26 cellular contexts compared by ENCODE assay signal in genomic region chr7:15954671-15955354, GRCh38.
"Had no signal": no experiment of that assay in that cellular context is flagged by ENCODE, and none has a peak within 500 bp of the region (broad histone marks: within the 10 kb centered on the region; RNA-seq: fewer than 3 reads in every experiment).

No MANE protein-coding gene starts in this region.

- H3K9me3 ChIP-seq: ascending aorta, esophagus muscularis mucosa, gastrocnemius medialis, lower lobe of right lung, sigmoid colon, upper lobe of right lung had no signal

- H3K4me3 ChIP-seq: ascending aorta, esophagus muscularis mucosa, gastrocnemius medialis, lower lobe of right lung, sigmoid colon, upper lobe of right lung had no signal

- H3K4me1 ChIP-seq: ascending aorta, esophagus muscularis mucosa, gastrocnemius medialis, lower lobe of right lung, sigmoid colon, upper lobe of right lung had no signal

- DNase-seq: activated CD4-positive, alpha-beta T cell treated with anti-CD3 and anti-CD28 coated beads for 48 hours; activated CD4-positive, alpha-beta T cell treated with anti-CD3 and anti-CD28 coated beads, Interleukin-2, amount 50 U/mL, for 48 hours; activated CD8-positive, alpha-beta memory T cell treated with anti-CD3 and anti-CD28 coated beads for 24 hours; activated effector memory CD4-positive, alpha-beta T cell treated with anti-CD3 and anti-CD28 coated beads, Interleukin-2, amount 50 U/mL, for 16 hours; activated naive CD4-positive, alpha-beta T cell treated with anti-CD3 and anti-CD28 coated beads for 36 hours; activated naive CD8-positive, alpha-beta T cell treated with anti-CD3 and anti-CD28 coated beads for 36 hours; central memory CD4-positive, alpha-beta T cell; dermis blood vessel endothelial cell; effector CD4-positive, alpha-beta T cell; gastrocnemius medialis; glutamatergic neuron; islet precursor cell; lower lobe of right lung; mesendoderm; sigmoid colon; small intestine; stimulated activated CD4-positive, alpha-beta T cell treated with anti-CD3 and anti-CD28 coated beads, Interleukin-4, amount 100 ng/mL, for 24 hours; substantia nigra; T-helper 9 cell; upper lobe of right lung; WERI-Rb-1 had no signal

- H3K27ac ChIP-seq: ascending aorta, esophagus muscularis mucosa, gastrocnemius medialis, lower lobe of right lung, sigmoid colon, upper lobe of right lung, WERI-Rb-1 had no signal

- H3K27me3 ChIP-seq: ascending aorta, esophagus muscularis mucosa, gastrocnemius medialis, sigmoid colon, upper lobe of right lung had no signal

- H3K36me3 ChIP-seq: ascending aorta, esophagus muscularis mucosa, gastrocnemius medialis, lower lobe of right lung, sigmoid colon, upper lobe of right lung, WERI-Rb-1 had no signal

- ATAC-seq: activated CD4-positive, CD25-positive, alpha-beta regulatory T cell treated with anti-CD3 and anti-CD28 coated beads, Interleukin-2, amount 50 U/mL, for 24 hours; gastrocnemius medialis; lower lobe of right lung; natural killer cell treated with Interleukin-12 subunit alpha and Interleukin-12 subunit beta and Interleukin-15 and Interleukin-18, amount 100 ng/mL, for 72 hours; stimulated activated effector memory CD8-positive, alpha-beta T cell treated with anti-CD3 and anti-CD28 coated beads, Interleukin-12 subunit alpha, Interleukin-12 subunit beta, amount 100 ng/mL, for 72 hours; upper lobe of right lung had no signal
